ENCODE assay signal across 16 cellular contexts in genomic region chr7:218896-219580, GRCh38.
"Had no signal": no experiment of that assay in that cellular context is flagged by ENCODE, and none has a peak within 500 bp of the region (broad histone marks: within the 10 kb centered on the region; RNA-seq: fewer than 3 reads in every experiment).

No MANE protein-coding gene starts in this region.

- H3K36me3 Mint-ChIP-seq: stimulated activated naive B cell treated with anti-CD40 and anti-IgM and Interleukin-4, amounts not matched to agents 10 μg/mL and 1 μg/mL and 100 μg/mL, for 72 hours had no signal

- H3K4me1 Mint-ChIP-seq: stimulated activated naive B cell treated with anti-CD40 and anti-IgM and Interleukin-4, amounts not matched to agents 10 μg/mL and 1 μg/mL and 100 μg/mL, for 72 hours had no signal

- H3K4me3 Mint-ChIP-seq: stimulated activated naive B cell treated with anti-CD40 and anti-IgM and Interleukin-4, amounts not matched to agents 10 μg/mL and 1 μg/mL and 100 μg/mL, for 72 hours; T-helper 1 cell treated with Interleukin-12 subunit alpha and Interleukin-12 subunit beta and Interleukin-4 antibody, amounts not matched to agents 30 μg/mL and 1 μg/mL, for 36 hours had no signal

- ATAC-seq: foreskin keratinocyte; SK-N-SH treated with all-trans-retinoic acid at 6 μM for 48 hours; stimulated activated naive B cell treated with anti-CD40 and anti-IgM and Interleukin-4, amounts not matched to agents 10 μg/mL and 1 μg/mL and 100 μg/mL, for 72 hours had no signal

- H3K9me3 ChIP-seq: heart right ventricle, left ventricle myocardium inferior, ovary, suprapubic skin, upper lobe of right lung had no signal

- H3K27me3 ChIP-seq: brain microvascular endothelial cell, foreskin keratinocyte, heart right ventricle, ovary, suprapubic skin, upper lobe of right lung had no signal

- H3K9me3 Mint-ChIP-seq: stimulated activated naive B cell treated with anti-CD40 and anti-IgM and Interleukin-4, amounts not matched to agents 10 μg/mL and 1 μg/mL and 100 μg/mL, for 72 hours; T-helper 1 cell treated with Interleukin-12 subunit alpha and Interleukin-12 subunit beta and Interleukin-4 antibody, amounts not matched to agents 30 μg/mL and 1 μg/mL, for 36 hours had no signal

- H3K4me3 ChIP-seq: heart right ventricle, left ventricle myocardium inferior, ovary, smooth muscle cell, suprapubic skin, upper lobe of right lung had no signal

- H3K36me3 ChIP-seq: ovary had no signal

- FAIRE-seq: TTC549 had no signal

- DNase-seq: activated naive CD4-positive, alpha-beta T cell treated with anti-CD3 and anti-CD28 coated beads, Interleukin-2, amount 50 U/mL, for 16 hours; activated T-cell treated with anti-CD3 and anti-CD28 coated beads, Interleukin-2, amount 50 U/mL, for 1 hour; brain microvascular endothelial cell; foreskin keratinocyte; heart right ventricle; islet precursor cell; left ventricle myocardium inferior; ovary; retina; stimulated activated naive B cell treated with anti-CD40 and anti-IgM and Interleukin-4, amounts not matched to agents 10 μg/mL and 1 μg/mL and 100 μg/mL, for 72 hours; upper lobe of right lung had no signal

- H3K27ac Mint-ChIP-seq: stimulated activated naive B cell treated with anti-CD40 and anti-IgM and Interleukin-4, amounts not matched to agents 10 μg/mL and 1 μg/mL and 100 μg/mL, for 72 hours; T-helper 1 cell treated with Interleukin-12 subunit alpha and Interleukin-12 subunit beta and Interleukin-4 antibody, amounts not matched to agents 30 μg/mL and 1 μg/mL, for 36 hours had no signal

- H3K27ac ChIP-seq: brain microvascular endothelial cell, foreskin keratinocyte, heart right ventricle, ovary, suprapubic skin had no signal
